10 cellular contexts compared by ENCODE assay signal in the genomic region with DNA sequence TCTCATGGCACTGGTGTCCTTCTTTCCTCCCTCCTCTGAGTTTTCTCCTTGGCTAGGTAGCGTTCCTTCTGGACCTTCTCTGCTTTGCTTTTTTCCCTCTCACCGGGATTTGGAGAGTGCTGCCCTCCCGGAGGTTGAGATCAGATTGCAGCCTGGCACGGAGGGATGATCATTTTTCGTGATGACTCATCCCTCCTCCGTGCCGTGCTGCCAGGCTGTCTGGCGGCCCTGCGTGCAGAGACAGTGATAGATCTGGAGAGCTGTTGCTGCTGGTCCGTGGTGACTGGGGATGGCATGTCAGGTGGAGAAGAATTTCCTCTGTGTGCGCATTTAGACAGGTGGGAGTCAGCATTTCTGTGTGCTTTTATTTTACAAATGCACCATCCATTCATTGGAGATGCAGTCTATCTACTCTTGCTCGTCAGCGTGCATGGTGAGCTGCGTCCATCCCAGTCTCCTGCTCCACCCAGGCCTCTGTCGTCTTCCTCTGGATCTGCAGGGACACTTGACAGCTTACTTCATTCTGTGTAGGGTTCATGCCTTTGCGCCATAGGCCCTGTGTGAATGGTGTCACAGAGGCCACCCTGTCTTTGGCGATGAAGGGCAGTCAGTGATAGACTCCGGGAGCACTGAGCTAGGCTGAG.
DNase-seq lines count a peak whose midpoint lies in the region; ATAC-seq, FAIRE-seq and TF ChIP-seq lines count a peak whose summit lies in the region.
"Had no signal": no experiment of that assay in that cellular context is flagged by ENCODE, and none has a peak within 500 bp of the region (broad histone marks: within the 10 kb centered on the region; RNA-seq: fewer than 3 reads in every experiment).

No MANE protein-coding gene starts in this region.

- peaks cover 15% of the 10 kb centered on the region for H3K4me1 Mint-ChIP-seq in activated naive CD8-positive, alpha-beta T cell (ENCODE audit: low read depth)
- H3K4me1 Mint-ChIP-seq in activated naive CD8-positive, alpha-beta T cell treated with anti-CD3 and anti-CD28 coated beads, Interleukin-2, amount 50 U/mL, for 24 hours = peaks cover 1% of the 10 kb centered on the region

- ATAC-seq in activated naive CD8-positive, alpha-beta T cell treated with anti-CD3 and anti-CD28 coated beads, Interleukin-2, amount 50 U/mL, for 24 hours = no peak
- ATAC-seq in HG03175 (IDR thresholded peaks at IDR 0.05; ENCODE audit: unreplicated experiment) (no peak), HG02759 (IDR thresholded peaks at IDR 0.05; ENCODE audit: unreplicated experiment) (no peak)

- 65% methylated on average over 18 of the region's 18 CpGs; no CpG with 5 or more reads in 1 of the 2 experiments for WGBS in H1 (ENCODE audit: extremely low coverage in 1 of 2, insufficient coverage in 1 of 2, insufficient read length in 1 of 2, insufficient replicate concordance in 2 of 2, low coverage in 1 of 2, low lambda C conversion rate in 2 of 2, missing lambda C conversion rate in 1 of 2), 2 experiments

- CTCF ChIA-PET in H1 (lab: Charles Lee; ENCODE audit: partially characterized antibody) = interaction anchor here (1.1 to 2.2 kb wide), 4 partner anchors 8 to 73 kb away, joined by 3 to 6 read pairs (median 4); no protein-coding TSS in a partner anchor

- no peak overlapping the region for H2BK20ac ChIP-seq in H1 (ENCODE audit: low read length)

- no peaks in the 10 kb centered on the region for H3K9me3 Mint-ChIP-seq in activated naive CD8-positive, alpha-beta T cell (ENCODE audit: low read depth)
- no peaks in the 10 kb centered on the region for H3K9me3 Mint-ChIP-seq in activated naive CD8-positive, alpha-beta T cell treated with anti-CD3 and anti-CD28 coated beads, Interleukin-2, amount 50 U/mL, for 24 hours

- TF ChIP-seq POLR2A in H1 (IDR thresholded peaks at IDR 0.05; ENCODE audit: control extremely low read depth in 1 of 2, low read depth in 2 of 2, low read length in 2 of 2) = no peak

- peak overlapping the region; percentile 5; the same call in 1 of the 2 replicates for H2BK5ac ChIP-seq in H1 (ENCODE audit: low read depth, low read length)

- H2BK12ac ChIP-seq in H1 (ENCODE audit: low read depth, low read length) = no peak overlapping the region

- POLR2A ChIA-PET in H1 (lab: Charles Lee; ENCODE audit: partially characterized antibody) = interaction anchor here (0.7 to 1.7 kb wide), 3 partner anchors 10 to 107 kb away, joined by 3 read pairs; no protein-coding TSS in a partner anchor

- H3K79me1 ChIP-seq in H1 (ENCODE audit: low read depth, low read length) = no peaks in the 10 kb centered on the region

- no peak overlapping the region for H2AFZ ChIP-seq in H1 (ENCODE audit: low read length)

- H3K27ac Mint-ChIP-seq in activated naive CD8-positive, alpha-beta T cell = peak overlapping the region; percentile 54
- no peak overlapping the region for H3K27ac Mint-ChIP-seq in activated naive CD8-positive, alpha-beta T cell treated with anti-CD3 and anti-CD28 coated beads, Interleukin-2, amount 50 U/mL, for 24 hours

- no peak overlapping the region for H3K4ac ChIP-seq in H1 (replicated peaks; ENCODE audit: insufficient read length, low read depth, low read length)

- FAIRE-seq in H1 (lab: Jason Lieb, UNC) = no peak

- peak overlapping the region; percentile 25 to 49; a peak in 2 of 4 replicates for H3K4me2 ChIP-seq in H1 (ENCODE audit: insufficient read depth in 1 of 2, low read depth in 2 of 2, low read length in 2 of 2)
- H3K4me2 ChIP-seq: BLaER1 had no signal

- H3K36me3 Mint-ChIP-seq in activated naive CD8-positive, alpha-beta T cell = no peaks in the 10 kb centered on the region
- H3K36me3 Mint-ChIP-seq in activated naive CD8-positive, alpha-beta T cell treated with anti-CD3 and anti-CD28 coated beads, Interleukin-2, amount 50 U/mL, for 24 hours (ENCODE audit: low read depth) = peaks cover 4% of the 10 kb centered on the region

- peak in 1 of 3 experiments; percentile 6; a peak in 1 of 4 replicates for TF ChIP-seq CTCF in H1 (IDR thresholded peaks at IDR 0.05; ENCODE audit: control extremely low read depth in 1 of 3, insufficient read depth in 1 of 3, low read depth in 1 of 3, low read length in 3 of 3)

- H2AK5ac ChIP-seq in H1 (ENCODE audit: low read depth, low read length) = no peak overlapping the region

- peaks cover 0 to 11% (median 8%) of the 10 kb centered on the region in 4 experiments; a peak in 5 of 7 replicates for H3K4me1 ChIP-seq in H1 (replicated peaks in 1 of 4; ENCODE audit: control insufficient read depth in 3 of 4, insufficient read depth in 4 of 4, low read length in 3 of 4)

- TF ChIP-seq RAD21 in H1 (IDR thresholded peaks at IDR 0.05 in 1 of 2, conservative IDR thresholded peaks at IDR 0.05 in 1 of 2; ENCODE audit: low read depth in 2 of 2, low read length in 2 of 2) = no peak

- H4K8ac ChIP-seq in H1 (ENCODE audit: extremely low read depth, insufficient read depth, low read length) = no peak overlapping the region

- TF ChIP-seq EP300 in H1 (IDR thresholded peaks at IDR 0.05; ENCODE audit: borderline replicate concordance in 1 of 2, low read depth in 2 of 2, low read length in 2 of 2) = no peak

- no peak overlapping the region for H3K4me3 Mint-ChIP-seq in activated naive CD8-positive, alpha-beta T cell
- no peak overlapping the region for H3K4me3 Mint-ChIP-seq in activated naive CD8-positive, alpha-beta T cell treated with anti-CD3 and anti-CD28 coated beads, Interleukin-2, amount 50 U/mL, for 24 hours

- H3K18ac ChIP-seq in H1 (ENCODE audit: extremely low read depth, low read length) = no peak overlapping the region

- no peak overlapping the region for H3K14ac ChIP-seq in H1 (ENCODE audit: insufficient read length)

- no peak overlapping the region for H2BK120ac ChIP-seq in H1 (replicated peaks; ENCODE audit: low read depth, low read length)

- H3K9me3 ChIP-seq in H1 (ENCODE audit: insufficient read depth in 2 of 2, low read depth in 1 of 2, low read length in 1 of 2) = peaks cover 3 to 5% of the 10 kb centered on the region in 2 experiments; a peak in 1 of 4 replicates

- H3K23me2 ChIP-seq in H1 (ENCODE audit: low read depth, low read length) = no peaks in the 10 kb centered on the region

- no peak overlapping the region for H3K4me3 ChIP-seq in H1 (ENCODE audit: extremely low read depth in 1 of 4, insufficient read depth in 2 of 4, low read depth in 3 of 4, low read length in 4 of 4)
- H3K4me3 ChIP-seq: BLaER1, SK-N-MC had no signal

- DNase-seq in activated naive CD8-positive, alpha-beta T cell treated with anti-CD3 and anti-CD28 coated beads, Interleukin-2, amount 50 U/mL, for 24 hours = no peak
- peak; percentile 28 for DNase-seq in NCI-H510A (lab: John Stamatoyannopoulos, UW)
- DNase-seq in H1 (ENCODE audit: low read depth in 1 of 2, low spot score in 2 of 2) = peak in 1 of 2 experiments; percentile 45
- DNase-seq in stromal cell of bone marrow (ENCODE audit: low read depth) = peak; percentile 30
- DNase-seq in OCI-M2 (lab: John Stamatoyannopoulos, UW; ENCODE audit: unreplicated experiment) = no peak

- H3K27me3 Mint-ChIP-seq in activated naive CD8-positive, alpha-beta T cell = no peaks in the 10 kb centered on the region
- no peaks in the 10 kb centered on the region for H3K27me3 Mint-ChIP-seq in activated naive CD8-positive, alpha-beta T cell treated with anti-CD3 and anti-CD28 coated beads, Interleukin-2, amount 50 U/mL, for 24 hours

- no peak overlapping the region for H4K91ac ChIP-seq in H1 (replicated peaks; ENCODE audit: insufficient read length, low read length)

- no peaks in the 10 kb centered on the region for H4K20me1 ChIP-seq in H1 (replicated peaks in 1 of 2; ENCODE audit: control insufficient read depth in 1 of 2, insufficient read depth in 2 of 2, low read length in 2 of 2)

- H4K5ac ChIP-seq in H1 (ENCODE audit: insufficient read length, low read depth, low read length) = no peak overlapping the region

- no peaks in the 10 kb centered on the region for H3K27me3 ChIP-seq in H1 (replicated peaks in 1 of 4; ENCODE audit: control insufficient read depth in 3 of 4, extremely low read depth in 1 of 4, insufficient read depth in 3 of 4, low read length in 3 of 4)
- H3K27me3 ChIP-seq: BLaER1 had no signal

- H3K23ac ChIP-seq in H1 (ENCODE audit: insufficient read length) = no peak overlapping the region

- H2BK15ac ChIP-seq in H1 (ENCODE audit: low read length) = no peak overlapping the region

- no peak overlapping the region for H3K56ac ChIP-seq in H1 (replicated peaks; ENCODE audit: insufficient read length, low read depth, low read length)

- no peaks in the 10 kb centered on the region for H3K79me2 ChIP-seq in H1 (ENCODE audit: control insufficient read depth in 1 of 2, insufficient read depth in 2 of 2, low read length in 2 of 2)

- no peak overlapping the region for H3K27ac ChIP-seq in H1 (ENCODE audit: low read depth, low read length)
- H3K27ac ChIP-seq: BLaER1, SK-N-MC had no signal

- H3K36me3 ChIP-seq in H1 (ENCODE audit: control insufficient read depth in 2 of 4, insufficient read depth in 4 of 4, low read length in 3 of 4) = no peaks in the 10 kb centered on the region; a peak in 2 of 8 replicates

- no peak overlapping the region for H3K9ac ChIP-seq in H1 (replicated peaks in 1 of 4; ENCODE audit: extremely low read depth in 1 of 4, low read depth in 3 of 4, low read length in 3 of 4)
- H3K9ac ChIP-seq: BLaER1 had no signal

TF ChIP-seq in H1, 55 proteins besides CTCF, POLR2A, EP300 and RAD21:
- TF ChIP-seq GTF2F1 (IDR thresholded peaks at IDR 0.05; ENCODE audit: borderline replicate concordance, low read depth, low read length) (no peak), JUND (IDR thresholded peaks at IDR 0.05; ENCODE audit: low read length) (peak; percentile 82)

Comparison
In these comparisons a context has a peak if more than half of its experiments do, and no peak if none do; other contexts are left out.
1. DNase-seq: peak in NCI-H510A (single experiment) and stromal cell of bone marrow (single experiment); none in activated naive CD8-positive, alpha-beta T cell treated with anti-CD3 and anti-CD28 coated beads, Interleukin-2, amount 50 U/mL, for 24 hours (single experiment) and OCI-M2 (single experiment).